Comparison of ENCODE assay signal across 20 cellular contexts in the genomic region with DNA sequence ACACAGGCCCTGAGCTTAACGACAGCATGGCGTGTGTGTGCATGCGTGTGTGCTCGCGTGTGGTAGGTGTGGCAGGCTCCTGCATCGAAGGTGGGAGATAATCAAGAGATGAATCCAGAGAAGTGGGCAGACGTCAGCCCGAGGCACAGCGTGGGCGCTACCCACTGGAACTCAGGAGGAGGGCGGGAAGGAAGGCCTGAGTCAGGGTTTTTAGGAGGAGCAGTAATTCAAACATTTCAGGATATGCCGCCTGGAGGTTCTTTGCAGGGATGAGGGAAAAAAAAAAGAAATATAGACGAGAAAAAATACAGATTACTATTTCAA.
"Had no signal": no experiment of that assay in that cellular context is flagged by ENCODE, and none has a peak within 500 bp of the region (broad histone marks: within the 10 kb centered on the region; RNA-seq: fewer than 3 reads in every experiment).

No MANE protein-coding gene starts in this region.

- H3K4me1 Mint-ChIP-seq: activated CD4-positive, alpha-beta memory T cell treated with anti-CD3 and anti-CD28 coated beads, Interleukin-2, amount 10 ng/mL, durations not matched to agents 7 days and 5 days; activated CD4-positive, alpha-beta T cell treated with anti-CD3 and anti-CD28 coated beads, Interleukin-2, amount 10 ng/mL, durations not matched to agents 24 days and 14 days; activated naive CD4-positive, alpha-beta T cell treated with anti-CD3 and anti-CD28 coated beads, Interleukin-2, amount 10 ng/mL, durations not matched to agents 7 days and 5 days; activated naive CD8-positive, alpha-beta T cell treated with anti-CD3 and anti-CD28 coated beads, Interleukin-2, amount 50 U/mL, for 24 hours; memory B cell; naive B cell had no signal

- H3K4me1 ChIP-seq: psoas muscle, thyroid gland had no signal

- H3K27me3 ChIP-seq: pancreas, thyroid gland had no signal

- H3K9me3 Mint-ChIP-seq: activated CD4-positive, alpha-beta memory T cell treated with anti-CD3 and anti-CD28 coated beads, Interleukin-2, amount 10 ng/mL, durations not matched to agents 7 days and 5 days; activated CD4-positive, alpha-beta T cell treated with anti-CD3 and anti-CD28 coated beads, Interleukin-2, amount 10 ng/mL, durations not matched to agents 24 days and 14 days; activated naive CD4-positive, alpha-beta T cell treated with anti-CD3 and anti-CD28 coated beads, Interleukin-2, amount 10 ng/mL, durations not matched to agents 7 days and 5 days; activated naive CD8-positive, alpha-beta T cell treated with anti-CD3 and anti-CD28 coated beads, Interleukin-2, amount 50 U/mL, for 24 hours; activated T-cell treated with anti-CD3 and anti-CD28 coated beads, Interleukin-2, amount 50 U/mL, for 72 hours; memory B cell had no signal

- H3K36me3 ChIP-seq: pancreas, thyroid gland had no signal

- H3K27ac Mint-ChIP-seq: activated CD4-positive, alpha-beta memory T cell treated with anti-CD3 and anti-CD28 coated beads, Interleukin-2, amount 10 ng/mL, durations not matched to agents 7 days and 5 days; activated CD4-positive, alpha-beta T cell treated with anti-CD3 and anti-CD28 coated beads, Interleukin-2, amount 10 ng/mL, durations not matched to agents 24 days and 14 days; activated naive CD4-positive, alpha-beta T cell treated with anti-CD3 and anti-CD28 coated beads, Interleukin-2, amount 10 ng/mL, durations not matched to agents 7 days and 5 days; activated naive CD8-positive, alpha-beta T cell treated with anti-CD3 and anti-CD28 coated beads, Interleukin-2, amount 50 U/mL, for 24 hours; activated T-cell treated with anti-CD3 and anti-CD28 coated beads, Interleukin-2, amount 50 U/mL, for 72 hours; memory B cell; naive B cell had no signal

- H3K4me3 Mint-ChIP-seq: activated CD4-positive, alpha-beta memory T cell treated with anti-CD3 and anti-CD28 coated beads, Interleukin-2, amount 10 ng/mL, durations not matched to agents 7 days and 5 days; activated CD4-positive, alpha-beta T cell treated with anti-CD3 and anti-CD28 coated beads, Interleukin-2, amount 10 ng/mL, durations not matched to agents 24 days and 14 days; activated naive CD4-positive, alpha-beta T cell treated with anti-CD3 and anti-CD28 coated beads, Interleukin-2, amount 10 ng/mL, durations not matched to agents 7 days and 5 days; activated naive CD8-positive, alpha-beta T cell treated with anti-CD3 and anti-CD28 coated beads, Interleukin-2, amount 50 U/mL, for 24 hours; activated T-cell treated with anti-CD3 and anti-CD28 coated beads, Interleukin-2, amount 50 U/mL, for 72 hours; memory B cell; naive B cell had no signal

- H3K9me3 ChIP-seq: mucosa of descending colon, pancreas, psoas muscle, thyroid gland had no signal

- H3K36me3 Mint-ChIP-seq: activated naive CD4-positive, alpha-beta T cell treated with anti-CD3 and anti-CD28 coated beads, Interleukin-2, amount 10 ng/mL, durations not matched to agents 7 days and 5 days; naive B cell had no signal

- ATAC-seq: activated CD4-positive, CD25-positive, alpha-beta regulatory T cell treated with anti-CD3 and anti-CD28 coated beads, Interleukin-2, amount 50 U/mL, for 24 hours; activated naive CD8-positive, alpha-beta T cell treated with anti-CD3 and anti-CD28 coated beads, Interleukin-2, amount 50 U/mL, for 24 hours; activated T-cell treated with anti-CD3 and anti-CD28 coated beads, Interleukin-2, amount 50 U/mL, for 72 hours; mucosa of descending colon; pancreas; psoas muscle; right cardiac atrium; stimulated activated naive CD8-positive, alpha-beta T cell treated with anti-CD3 and anti-CD28 coated beads, Interleukin-15, Interleukin-2, amounts not matched to agents 100 U/mL and 50 U/mL, for 24 hours had no signal

- H3K27me3 Mint-ChIP-seq: activated CD4-positive, alpha-beta memory T cell treated with anti-CD3 and anti-CD28 coated beads, Interleukin-2, amount 10 ng/mL, durations not matched to agents 7 days and 5 days; activated CD4-positive, alpha-beta T cell treated with anti-CD3 and anti-CD28 coated beads, Interleukin-2, amount 10 ng/mL, durations not matched to agents 24 days and 14 days; activated naive CD4-positive, alpha-beta T cell treated with anti-CD3 and anti-CD28 coated beads, Interleukin-2, amount 10 ng/mL, durations not matched to agents 7 days and 5 days; activated naive CD8-positive, alpha-beta T cell treated with anti-CD3 and anti-CD28 coated beads, Interleukin-2, amount 50 U/mL, for 24 hours; memory B cell; naive B cell had no signal

- H3K27ac ChIP-seq: pancreas, psoas muscle, thyroid gland, VCaP had no signal

- DNase-seq: activated CD4-positive, alpha-beta memory T cell treated with anti-CD3 and anti-CD28 coated beads, Interleukin-2, amount 10 ng/mL, durations not matched to agents 7 days and 5 days; activated CD4-positive, alpha-beta T cell treated with anti-CD3 and anti-CD28 coated beads, Interleukin-2, amount 10 ng/mL, durations not matched to agents 24 days and 14 days; activated effector memory CD4-positive, alpha-beta T cell treated with Interleukin-2 at 50 U/mL for 16 hours; activated naive CD4-positive, alpha-beta T cell treated with anti-CD3 and anti-CD28 coated beads, Interleukin-2, amount 10 ng/mL, durations not matched to agents 7 days and 5 days; activated naive CD8-positive, alpha-beta T cell treated with anti-CD3 and anti-CD28 coated beads, Interleukin-2, amount 50 U/mL, for 24 hours; activated T-cell treated with anti-CD3 and anti-CD28 coated beads, Interleukin-2, amount 50 U/mL, for 72 hours; erythroblast; foreskin fibroblast; mucosa of descending colon; naive B cell; pancreas; psoas muscle; right cardiac atrium; stimulated activated CD4-positive, alpha-beta T cell treated with anti-CD3 and anti-CD28 coated beads, Interleukin-4, amount 100 ng/mL, for 4 hours; stimulated activated naive CD8-positive, alpha-beta T cell treated with anti-CD3 and anti-CD28 coated beads, Interleukin-15, Interleukin-2, amounts not matched to agents 100 U/mL and 50 U/mL, for 24 hours; substantia nigra; thyroid gland had no signal

- H3K4me3 ChIP-seq: mucosa of descending colon, pancreas, psoas muscle, thyroid gland had no signal
